Comparison of ENCODE assay signal across 8 cellular contexts in genomic region chr4:36351082-36351666, GRCh38.
DNase-seq lines count a peak whose midpoint lies in the region; ATAC-seq, FAIRE-seq and TF ChIP-seq lines count a peak whose summit lies in the region.

No MANE protein-coding gene starts in this region.

- H3K4me3 Mint-ChIP-seq in activated B cell treated with CpG ODN at 0.5 μM for 24 hours: no peak overlapping the region

- no peak for TF ChIP-seq POLR2A in NB4 (IDR thresholded peaks at IDR 0.05; ENCODE audit: extremely low read depth, insufficient read length)

- H3K27ac Mint-ChIP-seq in activated B cell treated with CpG ODN at 0.5 μM for 24 hours: no peak overlapping the region

- TF ChIP-seq CTCF in GM10248 (IDR thresholded peaks at IDR 0.05; ENCODE audit: control extremely low read depth, extremely low read depth, low read depth, missing control alignments): peak; percentile 80
- peak; percentile 92 for TF ChIP-seq CTCF in NB4 (IDR thresholded peaks at IDR 0.05; ENCODE audit: low read depth, low read length)
- TF ChIP-seq CTCF in activated B cell treated with CpG ODN at 0.5 μM for 24 hours (IDR thresholded peaks at IDR 0.05): peak; percentile 91
- TF ChIP-seq CTCF in bronchial epithelial cell (IDR thresholded peaks at IDR 0.05; ENCODE audit: insufficient read depth, low read length, severe bottlenecking): peak; percentile 60
- TF ChIP-seq CTCF in coronary artery (IDR thresholded peaks at IDR 0.05): no peak

- H3K27me3 ChIP-seq in HAP-1 (ENCODE audit: low read depth) (no peaks in the 10 kb centered on the region; the same call in 1 of the 2 replicates), bronchial epithelial cell (ENCODE audit: control insufficient read depth, insufficient read depth, low read length) (no peaks in the 10 kb centered on the region)

- H3K9me3 Mint-ChIP-seq in activated B cell treated with CpG ODN at 0.5 μM for 24 hours: no peaks in the 10 kb centered on the region

- no peak overlapping the region for H3K27ac ChIP-seq in coronary artery

- H3K4me1 ChIP-seq in HAP-1: no peaks in the 10 kb centered on the region

- H3K4me1 Mint-ChIP-seq in activated B cell treated with CpG ODN at 0.5 μM for 24 hours: peaks cover 22% of the 10 kb centered on the region

- no peaks in the 10 kb centered on the region for H3K27me3 Mint-ChIP-seq in activated B cell treated with CpG ODN at 0.5 μM for 24 hours

- POLR2A ChIA-PET in GM10248 (lab: Yijun Ruan, JAX) (no interaction called here), activated B cell treated with CpG ODN at 0.5 μM for 24 hours (lab: Charles Lee) (no interaction called here)

- peak; percentile 49 for ATAC-seq in activated B cell treated with CpG ODN at 0.5 μM for 24 hours (ENCODE audit: low read depth)
- peak; percentile 69 for ATAC-seq in left colon

- no peaks in the 10 kb centered on the region for H3K36me3 Mint-ChIP-seq in activated B cell treated with CpG ODN at 0.5 μM for 24 hours (ENCODE audit: low read depth)

- no peak overlapping the region for H3K4me3 ChIP-seq in HAP-1
- H3K4me3 ChIP-seq in NB4 (ENCODE audit: low read depth, low read length): no peak overlapping the region
- no peak overlapping the region for H3K4me3 ChIP-seq in bronchial epithelial cell (ENCODE audit: low read depth, low read length)
- H3K4me3 ChIP-seq in coronary artery: no peak overlapping the region

- intact Hi-C loops in activated B cell treated with CpG ODN at 0.5 μM for 24 hours (cut with micrococcal nuclease) (loop anchor here (1.0 to 2.0 kb wide), 2 partner anchors 48 to 1040 kb away; no protein-coding TSS in a partner anchor), left colon (cut with DNase I, micrococcal nuclease) (loop anchor here in 1 of 2 donors (10.0 kb wide), 1 partner anchor 1034 kb away; no protein-coding TSS in a partner anchor)

- peak; percentile 47 for DNase-seq in GM10248 (ENCODE audit: extremely low spot score)
- peak; percentile 49 to 69 for DNase-seq in HAP-1 (ENCODE audit: low spot score in 2 of 2)
- peak; percentile 74 for DNase-seq in NB4 (ENCODE audit: low read depth)
- DNase-seq in activated B cell treated with CpG ODN at 0.5 μM for 24 hours: peak; percentile 29
- DNase-seq in bronchial epithelial cell (ENCODE audit: low read depth): peak; percentile 60
- peak; percentile 30 to 78 for DNase-seq in left colon
- DNase-seq in stimulated activated CD4-positive, alpha-beta T cell treated with anti-CD3 and anti-CD28 coated beads, TNF-alpha, amount 100 ng/mL, for 24 hours (ENCODE audit: low read depth in 3 of 3): peak; percentile 50 to 63 (median 60)
- no peak for DNase-seq in coronary artery (ENCODE audit: low spot score)

- in situ Hi-C loops in HAP-1 (cut with MboI; ENCODE audit: low sequenced_read_pairs): loop anchor here (10.0 kb wide), 1 partner anchor 1034 kb away; no protein-coding TSS in a partner anchor

- FAIRE-seq in bronchial epithelial cell (lab: Jason Lieb, UNC): no peak

- H3K36me3 ChIP-seq in HAP-1 (replicated peaks) (no peaks in the 10 kb centered on the region), bronchial epithelial cell (ENCODE audit: control insufficient read depth, insufficient read depth, low read length) (no peaks in the 10 kb centered on the region)

- CTCF ChIA-PET in GM10248 (lab: Yijun Ruan, JAX): interaction anchor here (0.9 to 4.8 kb wide), 14 partner anchors 10 to 1031 kb away, joined by 3 to 54 read pairs (median 4); no protein-coding TSS in a partner anchor
- CTCF ChIA-PET in activated B cell treated with CpG ODN at 0.5 μM for 24 hours (lab: Charles Lee): interaction anchor here (0.9 to 4.6 kb wide), 3 partner anchors 48 to 107 kb away, joined by 3 to 49 read pairs (median 6); partner anchors contain the start of gene ARAP2

- no peaks in the 10 kb centered on the region for H3K9me3 ChIP-seq in HAP-1
